Comparison of ENCODE assay signal across 21 cellular contexts in genomic region chr4:74953647-74954046, GRCh38. TPM values are rescaled to one million over a fixed set of nuclear protein-coding genes. Genes with fewer than 3 reads are reported as not detected.
"Had no signal": no experiment of that assay in that cellular context is flagged by ENCODE, and none has a peak within 500 bp of the region (broad histone marks: within the 10 kb centered on the region; RNA-seq: fewer than 3 reads in every experiment).

No MANE protein-coding gene starts in this region.

- DNase-seq: IMR-90, Kasumi-1, KG1, MM.1S, NCI-H1092 treated with DMSO at 0.1 percent for 48 hours, NCI-H1436, NCI-H187, NCI-H2029, NCI-H2081 treated with DMSO at 0.1 percent for 48 hours, NCI-H2227 treated with DMSO at 0.1 percent for 48 hours, NCI-H524, NCI-H526 treated with DMSO at 0.1 percent for 48 hours, NCI-H774, PC-3, SHP77 had no signal

- ATAC-seq: HepG2, Panc1, PC-3, SK-N-SH treated with all-trans-retinoic acid at 6 μM for 48 hours had no signal

- FAIRE-seq: HepG2 had no signal

- H3K27ac ChIP-seq: RWPE1 had no signal

RNA-seq across cellular contexts. Expression of gene PARM1, which starts 20.7 kb away (rescaled TPM):
- total RNA-seq: HepG2, HT1080, OCI-LY7 had no signal
- polyA plus RNA-seq: HepG2 had no signal
